ENCODE assay signal across 1 cellular context in genomic region chr14:91417983-91418386, GRCh38.
TF ChIP-seq lines count a peak whose summit lies in the region.

No MANE protein-coding gene starts in this region.

TF ChIP-seq in WTC11, 78 proteins besides CTCF, POLR2A, EP300 and RAD21 (continued from another document and continues in another):
- TF ChIP-seq, protein P1, sequence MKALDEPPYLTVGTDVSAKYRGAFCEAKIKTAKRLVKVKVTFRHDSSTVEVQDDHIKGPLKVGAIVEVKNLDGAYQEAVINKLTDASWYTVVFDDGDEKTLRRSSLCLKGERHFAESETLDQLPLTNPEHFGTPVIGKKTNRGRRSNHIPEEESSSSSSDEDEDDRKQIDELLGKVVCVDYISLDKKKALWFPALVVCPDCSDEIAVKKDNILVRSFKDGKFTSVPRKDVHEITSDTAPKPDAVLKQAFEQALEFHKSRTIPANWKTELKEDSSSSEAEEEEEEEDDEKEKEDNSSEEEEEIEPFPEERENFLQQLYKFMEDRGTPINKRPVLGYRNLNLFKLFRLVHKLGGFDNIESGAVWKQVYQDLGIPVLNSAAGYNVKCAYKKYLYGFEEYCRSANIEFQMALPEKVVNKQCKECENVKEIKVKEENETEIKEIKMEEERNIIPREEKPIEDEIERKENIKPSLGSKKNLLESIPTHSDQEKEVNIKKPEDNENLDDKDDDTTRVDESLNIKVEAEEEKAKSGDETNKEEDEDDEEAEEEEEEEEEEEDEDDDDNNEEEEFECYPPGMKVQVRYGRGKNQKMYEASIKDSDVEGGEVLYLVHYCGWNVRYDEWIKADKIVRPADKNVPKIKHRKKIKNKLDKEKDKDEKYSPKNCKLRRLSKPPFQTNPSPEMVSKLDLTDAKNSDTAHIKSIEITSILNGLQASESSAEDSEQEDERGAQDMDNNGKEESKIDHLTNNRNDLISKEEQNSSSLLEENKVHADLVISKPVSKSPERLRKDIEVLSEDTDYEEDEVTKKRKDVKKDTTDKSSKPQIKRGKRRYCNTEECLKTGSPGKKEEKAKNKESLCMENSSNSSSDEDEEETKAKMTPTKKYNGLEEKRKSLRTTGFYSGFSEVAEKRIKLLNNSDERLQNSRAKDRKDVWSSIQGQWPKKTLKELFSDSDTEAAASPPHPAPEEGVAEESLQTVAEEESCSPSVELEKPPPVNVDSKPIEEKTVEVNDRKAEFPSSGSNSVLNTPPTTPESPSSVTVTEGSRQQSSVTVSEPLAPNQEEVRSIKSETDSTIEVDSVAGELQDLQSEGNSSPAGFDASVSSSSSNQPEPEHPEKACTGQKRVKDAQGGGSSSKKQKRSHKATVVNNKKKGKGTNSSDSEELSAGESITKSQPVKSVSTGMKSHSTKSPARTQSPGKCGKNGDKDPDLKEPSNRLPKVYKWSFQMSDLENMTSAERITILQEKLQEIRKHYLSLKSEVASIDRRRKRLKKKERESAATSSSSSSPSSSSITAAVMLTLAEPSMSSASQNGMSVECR (CRISPR knock-in tag; IDR thresholded peaks at IDR 0.05; ENCODE audit: borderline replicate concordance): no peak
- peak; percentile 88 for TF ChIP-seq FOXK1 (CRISPR knock-in tag; IDR thresholded peaks at IDR 0.05)
- no peak for TF ChIP-seq CDX4 (CRISPR knock-in tag; IDR thresholded peaks at IDR 0.05; ENCODE audit: borderline replicate concordance)
- peak; percentile 75; the same call in 1 of the 2 replicates for TF ChIP-seq NFE2L1 (CRISPR knock-in tag; IDR thresholded peaks at IDR 0.05)
- TF ChIP-seq, protein P2, sequence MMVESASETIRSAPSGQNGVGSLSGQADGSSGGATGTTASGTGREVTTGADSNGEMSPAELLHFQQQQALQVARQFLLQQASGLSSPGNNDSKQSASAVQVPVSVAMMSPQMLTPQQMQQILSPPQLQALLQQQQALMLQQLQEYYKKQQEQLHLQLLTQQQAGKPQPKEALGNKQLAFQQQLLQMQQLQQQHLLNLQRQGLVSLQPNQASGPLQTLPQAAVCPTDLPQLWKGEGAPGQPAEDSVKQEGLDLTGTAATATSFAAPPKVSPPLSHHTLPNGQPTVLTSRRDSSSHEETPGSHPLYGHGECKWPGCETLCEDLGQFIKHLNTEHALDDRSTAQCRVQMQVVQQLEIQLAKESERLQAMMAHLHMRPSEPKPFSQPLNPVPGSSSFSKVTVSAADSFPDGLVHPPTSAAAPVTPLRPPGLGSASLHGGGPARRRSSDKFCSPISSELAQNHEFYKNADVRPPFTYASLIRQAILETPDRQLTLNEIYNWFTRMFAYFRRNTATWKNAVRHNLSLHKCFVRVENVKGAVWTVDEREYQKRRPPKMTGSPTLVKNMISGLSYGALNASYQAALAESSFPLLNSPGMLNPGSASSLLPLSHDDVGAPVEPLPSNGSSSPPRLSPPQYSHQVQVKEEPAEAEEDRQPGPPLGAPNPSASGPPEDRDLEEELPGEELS (CRISPR knock-in tag; IDR thresholded peaks at IDR 0.05): peak; percentile 98
- TF ChIP-seq MAX (CRISPR knock-in tag; IDR thresholded peaks at IDR 0.05): peak; percentile 65; the same call in 1 of the 2 replicates
- TF ChIP-seq IRF2 (CRISPR knock-in tag; IDR thresholded peaks at IDR 0.05; ENCODE audit: borderline replicate concordance, low read depth): no peak
- 0 out of 2 replicates have a peak, but pooled peaks have one; percentile 40 for TF ChIP-seq ZBTB43 (CRISPR knock-in tag; IDR thresholded peaks at IDR 0.05)
- TF ChIP-seq, protein P3, sequence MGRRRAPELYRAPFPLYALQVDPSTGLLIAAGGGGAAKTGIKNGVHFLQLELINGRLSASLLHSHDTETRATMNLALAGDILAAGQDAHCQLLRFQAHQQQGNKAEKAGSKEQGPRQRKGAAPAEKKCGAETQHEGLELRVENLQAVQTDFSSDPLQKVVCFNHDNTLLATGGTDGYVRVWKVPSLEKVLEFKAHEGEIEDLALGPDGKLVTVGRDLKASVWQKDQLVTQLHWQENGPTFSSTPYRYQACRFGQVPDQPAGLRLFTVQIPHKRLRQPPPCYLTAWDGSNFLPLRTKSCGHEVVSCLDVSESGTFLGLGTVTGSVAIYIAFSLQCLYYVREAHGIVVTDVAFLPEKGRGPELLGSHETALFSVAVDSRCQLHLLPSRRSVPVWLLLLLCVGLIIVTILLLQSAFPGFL (CRISPR knock-in tag; IDR thresholded peaks at IDR 0.05; ENCODE audit: borderline replicate concordance): no peak
- TF ChIP-seq SP1 (CRISPR knock-in tag; conservative IDR thresholded peaks at IDR 0.05): peak; percentile 43; the same call in 1 of the 2 replicates
- TF ChIP-seq, protein P4, sequence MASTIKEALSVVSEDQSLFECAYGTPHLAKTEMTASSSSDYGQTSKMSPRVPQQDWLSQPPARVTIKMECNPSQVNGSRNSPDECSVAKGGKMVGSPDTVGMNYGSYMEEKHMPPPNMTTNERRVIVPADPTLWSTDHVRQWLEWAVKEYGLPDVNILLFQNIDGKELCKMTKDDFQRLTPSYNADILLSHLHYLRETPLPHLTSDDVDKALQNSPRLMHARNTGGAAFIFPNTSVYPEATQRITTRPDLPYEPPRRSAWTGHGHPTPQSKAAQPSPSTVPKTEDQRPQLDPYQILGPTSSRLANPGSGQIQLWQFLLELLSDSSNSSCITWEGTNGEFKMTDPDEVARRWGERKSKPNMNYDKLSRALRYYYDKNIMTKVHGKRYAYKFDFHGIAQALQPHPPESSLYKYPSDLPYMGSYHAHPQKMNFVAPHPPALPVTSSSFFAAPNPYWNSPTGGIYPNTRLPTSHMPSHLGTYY (CRISPR knock-in tag; IDR thresholded peaks at IDR 0.05): 0 out of 2 replicates have a peak, but pooled peaks have one; percentile 32
- TF ChIP-seq AFF4 (CRISPR knock-in tag; IDR thresholded peaks at IDR 0.05; ENCODE audit: borderline replicate concordance): no peak
- TF ChIP-seq USF2 (CRISPR knock-in tag; IDR thresholded peaks at IDR 0.05): peak; percentile 64
- no peak for TF ChIP-seq CBFB (CRISPR knock-in tag; IDR thresholded peaks at IDR 0.05; ENCODE audit: low read depth)
- no peak for TF ChIP-seq NR3C1 (CRISPR knock-in tag; conservative IDR thresholded peaks at IDR 0.05; ENCODE audit: low read depth)
- TF ChIP-seq TEAD4 (CRISPR knock-in tag; IDR thresholded peaks at IDR 0.05): no peak
- 0 out of 2 replicates have a peak, but pooled peaks have one; percentile 24 for TF ChIP-seq PRRX2 (CRISPR knock-in tag; IDR thresholded peaks at IDR 0.05)
- no peak for TF ChIP-seq MXD4 (CRISPR knock-in tag; IDR thresholded peaks at IDR 0.05; ENCODE audit: borderline replicate concordance)
- TF ChIP-seq SMAD3 (CRISPR knock-in tag; IDR thresholded peaks at IDR 0.05; ENCODE audit: borderline replicate concordance): no peak
- no peak for TF ChIP-seq TEAD1 (CRISPR knock-in tag; IDR thresholded peaks at IDR 0.05)
- TF ChIP-seq TCF7 (CRISPR knock-in tag; IDR thresholded peaks at IDR 0.05; ENCODE audit: low read depth): peak; percentile 94
- TF ChIP-seq, protein P5, sequence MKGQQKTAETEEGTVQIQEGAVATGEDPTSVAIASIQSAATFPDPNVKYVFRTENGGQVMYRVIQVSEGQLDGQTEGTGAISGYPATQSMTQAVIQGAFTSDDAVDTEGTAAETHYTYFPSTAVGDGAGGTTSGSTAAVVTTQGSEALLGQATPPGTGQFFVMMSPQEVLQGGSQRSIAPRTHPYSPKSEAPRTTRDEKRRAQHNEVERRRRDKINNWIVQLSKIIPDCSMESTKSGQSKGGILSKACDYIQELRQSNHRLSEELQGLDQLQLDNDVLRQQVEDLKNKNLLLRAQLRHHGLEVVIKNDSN (CRISPR knock-in tag; IDR thresholded peaks at IDR 0.05): no peak
- no peak for TF ChIP-seq ZNF232 (CRISPR knock-in tag; IDR thresholded peaks at IDR 0.05)
- no peak for TF ChIP-seq ZBTB21 (CRISPR knock-in tag; IDR thresholded peaks at IDR 0.05; ENCODE audit: borderline replicate concordance)
- TF ChIP-seq CREB1 (CRISPR knock-in tag; IDR thresholded peaks at IDR 0.05): 0 out of 2 replicates have a peak, but pooled peaks have one; percentile 13
- no peak for TF ChIP-seq NFATC4 (CRISPR knock-in tag; IDR thresholded peaks at IDR 0.05)
- TF ChIP-seq E2F4 (CRISPR knock-in tag; IDR thresholded peaks at IDR 0.05; ENCODE audit: borderline replicate concordance, low read depth): 0 out of 2 replicates have a peak, but pooled peaks have one; percentile 67
- peak; percentile 98 for TF ChIP-seq FOXP1 (CRISPR knock-in tag; IDR thresholded peaks at IDR 0.05; ENCODE audit: borderline replicate concordance)
- no peak for TF ChIP-seq ELF4 (CRISPR knock-in tag; IDR thresholded peaks at IDR 0.05; ENCODE audit: low read depth)
- no peak for TF ChIP-seq OVOL2 (CRISPR knock-in tag; IDR thresholded peaks at IDR 0.05; ENCODE audit: borderline replicate concordance)
- no peak; the same call in 1 of the 2 replicates for TF ChIP-seq ZNF219 (CRISPR knock-in tag; IDR thresholded peaks at IDR 0.05; ENCODE audit: borderline replicate concordance)
- TF ChIP-seq, protein P6, sequence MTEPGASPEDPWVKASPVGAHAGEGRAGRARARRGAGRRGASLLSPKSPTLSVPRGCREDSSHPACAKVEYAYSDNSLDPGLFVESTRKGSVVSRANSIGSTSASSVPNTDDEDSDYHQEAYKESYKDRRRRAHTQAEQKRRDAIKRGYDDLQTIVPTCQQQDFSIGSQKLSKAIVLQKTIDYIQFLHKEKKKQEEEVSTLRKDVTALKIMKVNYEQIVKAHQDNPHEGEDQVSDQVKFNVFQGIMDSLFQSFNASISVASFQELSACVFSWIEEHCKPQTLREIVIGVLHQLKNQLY (CRISPR knock-in tag; IDR thresholded peaks at IDR 0.05): no peak
- peak; percentile 26; the same call in 1 of the 2 replicates for TF ChIP-seq GABPB1 (CRISPR knock-in tag; IDR thresholded peaks at IDR 0.05)
- TF ChIP-seq, protein P7, sequence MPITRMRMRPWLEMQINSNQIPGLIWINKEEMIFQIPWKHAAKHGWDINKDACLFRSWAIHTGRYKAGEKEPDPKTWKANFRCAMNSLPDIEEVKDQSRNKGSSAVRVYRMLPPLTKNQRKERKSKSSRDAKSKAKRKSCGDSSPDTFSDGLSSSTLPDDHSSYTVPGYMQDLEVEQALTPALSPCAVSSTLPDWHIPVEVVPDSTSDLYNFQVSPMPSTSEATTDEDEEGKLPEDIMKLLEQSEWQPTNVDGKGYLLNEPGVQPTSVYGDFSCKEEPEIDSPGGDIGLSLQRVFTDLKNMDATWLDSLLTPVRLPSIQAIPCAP (CRISPR knock-in tag; IDR thresholded peaks at IDR 0.05): peak; percentile 94
- TF ChIP-seq RELA (CRISPR knock-in tag; IDR thresholded peaks at IDR 0.05; ENCODE audit: borderline replicate concordance): no peak
- no peak for TF ChIP-seq ATF3 (CRISPR knock-in tag; conservative IDR thresholded peaks at IDR 0.05)
